Comparison of ENCODE assay signal across 16 cellular contexts in genomic region chr1:32331549-32331948, GRCh38. TPM values are rescaled to one million over a fixed set of nuclear protein-coding genes. Genes with fewer than 3 reads are reported as not detected.
DNase-seq lines count a peak whose midpoint lies in the region; ATAC-seq and TF ChIP-seq lines count a peak whose summit lies in the region.
"Had no signal": no experiment of that assay in that cellular context is flagged by ENCODE, and none has a peak within 500 bp of the region (broad histone marks: within the 10 kb centered on the region; RNA-seq: fewer than 3 reads in every experiment).

No MANE protein-coding gene starts in this region.

- H3K36me3 Mint-ChIP-seq in Calu3 (ENCODE audit: insufficient read depth, unreplicated experiment) = peaks cover 74% of the 10 kb centered on the region
- H3K36me3 Mint-ChIP-seq in IgD-negative memory B cell = peaks cover 6% of the 10 kb centered on the region
- peaks cover 81% of the 10 kb centered on the region for H3K36me3 Mint-ChIP-seq in stimulated activated effector memory CD8-positive, alpha-beta T cell treated with anti-CD3 and anti-CD28 coated beads, Interleukin-12 subunit alpha, Interleukin-12 subunit beta, amount 100 ng/mL, for 72 hours

- DNase-seq in Calu3 (no peak), ecto neural progenitor cell (ENCODE audit: low spot score) (peak; percentile 47), EL (no peak), NCI-H524 (lab: John Stamatoyannopoulos, UW) (no peak)
- no peak for DNase-seq in stimulated activated effector memory CD8-positive, alpha-beta T cell treated with anti-CD3 and anti-CD28 coated beads, Interleukin-12 subunit alpha, Interleukin-12 subunit beta, amount 100 ng/mL, for 72 hours (ENCODE audit: low spot score in 2 of 2)
- DNase-seq: activated CD8-positive, alpha-beta memory T cell treated with anti-CD3 and anti-CD28 coated beads, Interleukin-2, amount 10 ng/mL, durations not matched to agents 7 days and 5 days; activated naive CD4-positive, alpha-beta T cell treated with anti-CD3 and anti-CD28 coated beads for 36 hours; DMS79 treated with DMSO at 0.1 percent for 48 hours; hypothalamus; left colon; NCI-H187 treated with DMSO at 0.1 percent for 48 hours; NCI-H510A; stimulated activated CD4-positive, alpha-beta T cell treated with anti-CD3 and anti-CD28 coated beads, Interleukin-12 subunit alpha, Interleukin-12 subunit beta, amount 100 ng/mL, for 4 hours had no signal

- CTCF ChIA-PET in Calu3 (lab: Charles Lee) = interaction anchor here (1.8 kb wide), 1 partner anchor 10 kb away, joined by 6 read pairs; no protein-coding TSS in a partner anchor

- no TSS peak for BruUV-seq in Calu3 (replicated peaks; lab: Mats Ljungman, UMichigan)

- H3K27me3 Mint-ChIP-seq in Calu3 (ENCODE audit: unreplicated experiment) = no peaks in the 10 kb centered on the region
- no peaks in the 10 kb centered on the region for H3K27me3 Mint-ChIP-seq in IgD-negative memory B cell
- H3K27me3 Mint-ChIP-seq: activated CD8-positive, alpha-beta memory T cell treated with anti-CD3 and anti-CD28 coated beads, Interleukin-2, amount 10 ng/mL, durations not matched to agents 7 days and 5 days had no signal

- no peak for TF ChIP-seq CTCF in Calu3 (IDR thresholded peaks at IDR 0.05; ENCODE audit: unreplicated experiment)

- H3K4me3 Mint-ChIP-seq in Calu3 (ENCODE audit: low read depth, unreplicated experiment) = no peak overlapping the region
- peak overlapping the region in 1 of 4 donors; percentile 13 for H3K4me3 Mint-ChIP-seq in IgD-negative memory B cell
- H3K4me3 Mint-ChIP-seq in stimulated activated effector memory CD8-positive, alpha-beta T cell treated with anti-CD3 and anti-CD28 coated beads, Interleukin-12 subunit alpha, Interleukin-12 subunit beta, amount 100 ng/mL, for 72 hours = no peak overlapping the region
- H3K4me3 Mint-ChIP-seq: activated CD8-positive, alpha-beta memory T cell treated with anti-CD3 and anti-CD28 coated beads, Interleukin-2, amount 10 ng/mL, durations not matched to agents 7 days and 5 days; activated naive CD4-positive, alpha-beta T cell treated with anti-CD3 and anti-CD28 coated beads for 36 hours had no signal

- ATAC-seq in stimulated activated effector memory CD8-positive, alpha-beta T cell treated with anti-CD3 and anti-CD28 coated beads, Interleukin-12 subunit alpha, Interleukin-12 subunit beta, amount 100 ng/mL, for 72 hours = no peak
- ATAC-seq in HG02623 (IDR thresholded peaks at IDR 0.05; ENCODE audit: unreplicated experiment) = no peak
- ATAC-seq: activated CD8-positive, alpha-beta memory T cell treated with anti-CD3 and anti-CD28 coated beads, Interleukin-2, amount 10 ng/mL, durations not matched to agents 7 days and 5 days; mucosa of descending colon had no signal

- peaks cover 37% of the 10 kb centered on the region for H3K4me1 Mint-ChIP-seq in Calu3 (ENCODE audit: low read depth, unreplicated experiment)
- peaks cover 11 to 26% (median 21%) of the 10 kb centered on the region in 3 donors for H3K4me1 Mint-ChIP-seq in IgD-negative memory B cell
- H3K4me1 Mint-ChIP-seq in stimulated activated effector memory CD8-positive, alpha-beta T cell treated with anti-CD3 and anti-CD28 coated beads, Interleukin-12 subunit alpha, Interleukin-12 subunit beta, amount 100 ng/mL, for 72 hours = peaks cover 25% of the 10 kb centered on the region

- intact Hi-C loops in Calu3 (cut with micrococcal nuclease; ENCODE audit: unreplicated experiment) = no loop called here

- H3K27ac Mint-ChIP-seq in Calu3 (ENCODE audit: unreplicated experiment) = peak overlapping the region; percentile 74
- peak overlapping the region; percentile 59 to 73 (median 59) for H3K27ac Mint-ChIP-seq in IgD-negative memory B cell
- peak overlapping the region; percentile 41 for H3K27ac Mint-ChIP-seq in stimulated activated effector memory CD8-positive, alpha-beta T cell treated with anti-CD3 and anti-CD28 coated beads, Interleukin-12 subunit alpha, Interleukin-12 subunit beta, amount 100 ng/mL, for 72 hours
- H3K27ac Mint-ChIP-seq: activated CD8-positive, alpha-beta memory T cell treated with anti-CD3 and anti-CD28 coated beads, Interleukin-2, amount 10 ng/mL, durations not matched to agents 7 days and 5 days had no signal

- H3K9me3 Mint-ChIP-seq in Calu3 (ENCODE audit: low read depth, unreplicated experiment) (no peaks in the 10 kb centered on the region), IgD-negative memory B cell (no peaks in the 10 kb centered on the region)
- H3K9me3 Mint-ChIP-seq in stimulated activated effector memory CD8-positive, alpha-beta T cell treated with anti-CD3 and anti-CD28 coated beads, Interleukin-12 subunit alpha, Interleukin-12 subunit beta, amount 100 ng/mL, for 72 hours = no peaks in the 10 kb centered on the region
- H3K9me3 Mint-ChIP-seq: activated naive CD4-positive, alpha-beta T cell treated with anti-CD3 and anti-CD28 coated beads for 36 hours had no signal

RNA-seq across cellular contexts. Expression of gene MARCKSL1, which starts 4.5 kb away (rescaled TPM):
- 169 and 193 TPM in 2 replicates for total RNA-seq in Calu3 (2022)
- 219 TPM for polyA plus RNA-seq in IgD-negative memory B cell

RNA-seq across cellular contexts. Expression of gene FAM229A, which starts 30.7 kb away (rescaled TPM):
- total RNA-seq in Calu3 (2022) = 7.3 and 7.5 TPM in 2 replicates
- 1.7 TPM for polyA plus RNA-seq in IgD-negative memory B cell

RNA-seq across cellular contexts. Expression of gene TSSK3, which starts 30.8 kb away (rescaled TPM):
- 1.8 and 5.1 TPM in 2 replicates for total RNA-seq in Calu3 (2022)
- not detected for polyA plus RNA-seq in IgD-negative memory B cell

RNA-seq across cellular contexts. Expression of gene HDAC1, which starts 39.7 kb away (rescaled TPM):
- total RNA-seq in Calu3 (2022) = 186 and 197 TPM in 2 replicates
- 183 TPM for polyA plus RNA-seq in IgD-negative memory B cell
